ENCODE assay signal across 7 cellular contexts in genomic region chr9:136439550-136440408, GRCh38. TPM values are rescaled to one million over a fixed set of nuclear protein-coding genes. Genes with fewer than 3 reads are reported as not detected.
DNase-seq lines count a peak whose midpoint lies in the region; FAIRE-seq and TF ChIP-seq lines count a peak whose summit lies in the region.

INPP5E (minus strand) TSS chr9:136439845; CDS start chr9:136439419, 426 bp downstream.

- H4K20me1 ChIP-seq in keratinocyte (ENCODE audit: control insufficient read depth, extremely low read depth, insufficient read depth, low read length): peaks cover 13% of the 10 kb centered on the region

- H3K4me1 ChIP-seq in keratinocyte (ENCODE audit: control insufficient read depth, extremely low read depth, insufficient read depth, low read length): peaks cover 15% of the 10 kb centered on the region

- no peaks in the 10 kb centered on the region for H3K9me3 ChIP-seq in keratinocyte (ENCODE audit: control insufficient read depth, low read depth, low read length)

- CTCF ChIA-PET in HEK293T (lab: Yijun Ruan, JAX): no interaction called here

- POLR2A ChIA-PET in HEK293T (lab: Yijun Ruan, JAX): no interaction called here

- dilution Hi-C loops in keratinocyte (cut with MboI; ENCODE audit: extremely low pct_ligation_motif_present, low sequenced_read_pairs): no loop called here

- H3K9ac ChIP-seq in keratinocyte (ENCODE audit: control insufficient read depth, extremely low read depth, insufficient read depth, low read length): peak within 1 kb of the TSS; percentile 80

- no peaks in the 10 kb centered on the region for H3K27me3 ChIP-seq in keratinocyte (ENCODE audit: control insufficient read depth, extremely low read depth, insufficient read depth, low read length)

- H3K9me1 ChIP-seq in keratinocyte (ENCODE audit: control insufficient read depth, extremely low read depth, insufficient read depth, low read length): peaks cover 2% of the 10 kb centered on the region

- H3K36me3 ChIP-seq in keratinocyte (ENCODE audit: control insufficient read depth in 2 of 2, extremely low read depth in 1 of 2, insufficient read depth in 2 of 2, low read length in 2 of 2): peaks cover 29 to 35% of the 10 kb centered on the region in 2 experiments

- H3K4me3 ChIP-seq in GM12875 (ENCODE audit: low read depth, low read length) (peak within 1 kb of the TSS; percentile 74), keratinocyte (ENCODE audit: control insufficient read depth in 2 of 3, extremely low read depth in 1 of 3, insufficient read depth in 2 of 3, low read depth in 1 of 3, low read length in 3 of 3) (peak within 1 kb of the TSS; percentile 76 to 90 (median 77))

- H3K4me2 ChIP-seq in keratinocyte (ENCODE audit: control insufficient read depth, extremely low read depth, insufficient read depth, low read depth, low read length): peak within 1 kb of the TSS; percentile 74

- TF ChIP-seq CTCF in GM12875 (IDR thresholded peaks at IDR 0.05; ENCODE audit: borderline replicate concordance, insufficient read depth, low read depth, low read length) (peak; percentile 81), keratinocyte (optimal IDR thresholded peaks at IDR 0.05 in 1 of 3, IDR thresholded peaks at IDR 0.05 in 1 of 3, conservative IDR thresholded peaks at IDR 0.05 in 1 of 3; ENCODE audit: extremely low read depth in 1 of 3, insufficient read depth in 2 of 3, low read length in 3 of 3) (peak in 2 of 3 experiments; percentile 61 to 70)

- H2AFZ ChIP-seq in keratinocyte (ENCODE audit: control insufficient read depth, low read length): peak within 1 kb of the TSS; percentile 40

- peak; percentile 95 for DNase-seq in HEK293T (ENCODE audit: extremely low spot score)
- peak; percentile 22 for DNase-seq in NCI-H1092 treated with DMSO at 0.1 percent for 48 hours (lab: John Stamatoyannopoulos, UW)
- peak; percentile 71 to 83 (median 78) for DNase-seq in activated CD4-positive, CD25-positive, alpha-beta regulatory T cell (lab: John Stamatoyannopoulos, UW)
- DNase-seq in central memory CD4-positive, alpha-beta T cell: peak; percentile 77
- no peak for DNase-seq in keratinocyte (ENCODE audit: low read depth, low spot score)
- DNase-seq in stimulated activated CD4-positive, alpha-beta T cell treated with anti-CD3 and anti-CD28 coated beads, Interleukin-15, amount 100 ng/mL, for 24 hours: peak; percentile 86

- peaks cover 46% of the 10 kb centered on the region for H3K79me2 ChIP-seq in keratinocyte (ENCODE audit: control insufficient read depth, insufficient read depth, low read length)

- peak within 1 kb of the TSS; percentile 56 for H3K27ac ChIP-seq in keratinocyte (ENCODE audit: control insufficient read depth, insufficient read depth, low read length)

- FAIRE-seq in keratinocyte (lab: Jason Lieb, UNC): no peak

TF ChIP-seq in HEK293T, 16 proteins besides CTCF, POLR2A, EP300 and RAD21:
- TF ChIP-seq LEF1 (IDR thresholded peaks at IDR 0.05; ENCODE audit: borderline replicate concordance) (no peak), ELF4 (IDR thresholded peaks at IDR 0.05) (no peak), HDGF (IDR thresholded peaks at IDR 0.05; ENCODE audit: borderline replicate concordance) (no peak), FOXK2 (IDR thresholded peaks at IDR 0.05) (no peak), FOXA1 (IDR thresholded peaks at IDR 0.05) (no peak), ZNF384 (IDR thresholded peaks at IDR 0.05) (no peak)

RNA-seq across cellular contexts. Expression of gene INPP5E, which starts in this region (rescaled TPM):
- polyA plus RNA-seq in keratinocyte: 4.4 to 6.5 TPM (median 5.2 TPM) in 3 replicates
- polyA plus RNA-seq in keratinocyte (2011; ENCODE audit: low read depth): 2.7 TPM
- 3.3 and 5.5 TPM in 2 replicates for polyA plus RNA-seq in keratinocyte (2011; cell fraction: cytosol; rRNA removed)
- 20.7 and 26.3 TPM in 2 replicates for polyA plus RNA-seq in keratinocyte (2011; cell fraction: nucleus; rRNA removed)
- 4.6 and 7.2 TPM in 2 replicates for polyA plus RNA-seq in keratinocyte (2012; ENCODE audit: low replicate concordance)
- 3.9 to 9.0 TPM (median 3.9 TPM) in 3 replicates for polyA minus RNA-seq in keratinocyte
- 5.9 TPM for polyA minus RNA-seq in keratinocyte (2011; cell fraction: cytosol; rRNA and poly(A)+ RNA removed)
- 7.7 and 9.2 TPM in 2 replicates for polyA minus RNA-seq in keratinocyte (2011; cell fraction: nucleus; rRNA and poly(A)+ RNA removed)
